14 cellular contexts compared by ENCODE assay signal in the genomic region with DNA sequence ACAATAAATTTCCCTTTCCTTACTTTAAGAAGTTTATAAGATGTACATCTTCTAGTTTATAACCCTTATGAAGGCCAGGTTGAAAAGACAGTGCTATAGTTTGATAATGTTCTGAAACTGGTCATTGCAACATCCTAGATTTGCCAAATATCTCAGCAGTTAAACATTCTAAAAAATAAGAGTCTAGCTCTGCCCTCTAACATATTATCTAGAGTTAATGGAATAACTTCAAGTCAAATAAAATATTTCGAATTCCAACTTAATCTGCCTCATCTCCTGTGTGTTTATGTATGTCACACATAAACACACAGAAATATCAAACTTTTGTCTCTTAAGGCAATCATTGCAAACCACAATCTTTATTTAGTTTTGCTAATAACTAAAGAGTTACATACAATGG.
A peak's percentile ranks its signal among the peaks of the same experiment; 100 is the strongest.
DNase-seq lines count a peak whose midpoint lies in the region; ATAC-seq, FAIRE-seq and TF ChIP-seq lines count a peak whose summit lies in the region.
"Had no signal": no experiment of that assay in that cellular context is flagged by ENCODE, and none has a peak within 500 bp of the region (broad histone marks: within the 10 kb centered on the region; RNA-seq: fewer than 3 reads in every experiment).

No MANE protein-coding gene starts in this region.

- H3K27ac Mint-ChIP-seq in astrocyte (ENCODE audit: unreplicated experiment) = no peak overlapping the region
- no peak overlapping the region for H3K27ac Mint-ChIP-seq in activated naive CD4-positive, alpha-beta T cell treated with anti-CD3 and anti-CD28 coated beads for 36 hours
- H3K27ac Mint-ChIP-seq: CD8-positive, alpha-beta memory T cell had no signal

- no peak overlapping the region for H3K4me3 ChIP-seq in astrocyte (ENCODE audit: insufficient read depth, low read depth, low read length)
- H3K4me3 ChIP-seq: BLaER1, GM23248 had no signal

- CTCF ChIA-PET in activated naive CD4-positive, alpha-beta T cell treated with anti-CD3 and anti-CD28 coated beads for 36 hours (lab: Charles Lee) = no interaction called here

- intact Hi-C loops in activated naive CD4-positive, alpha-beta T cell treated with anti-CD3 and anti-CD28 coated beads for 36 hours (cut with micrococcal nuclease) = no loop called here

- H3K9ac ChIP-seq in astrocyte (ENCODE audit: low read length) = no peak overlapping the region
- H3K9ac ChIP-seq: BLaER1, GM23248 had no signal

- ATAC-seq in HG02970 (IDR thresholded peaks at IDR 0.05; ENCODE audit: low FRiP score, unreplicated experiment) = no peak

- H3K4me1 ChIP-seq in astrocyte (ENCODE audit: insufficient read depth, low read length) = no peaks in the 10 kb centered on the region
- H3K4me1 ChIP-seq: BLaER1 had no signal

- no peaks in the 10 kb centered on the region for H3K36me3 ChIP-seq in astrocyte (ENCODE audit: insufficient read depth, low read length)
- H3K36me3 ChIP-seq: BLaER1 had no signal

- H3K27me3 ChIP-seq in astrocyte (ENCODE audit: insufficient read depth, low read length) = no peaks in the 10 kb centered on the region
- H3K27me3 ChIP-seq: BLaER1 had no signal

- H3K4me2 ChIP-seq in astrocyte (ENCODE audit: low read length) = no peak overlapping the region
- H3K4me2 ChIP-seq: BLaER1 had no signal

- TF ChIP-seq CTCF in astrocyte (IDR thresholded peaks at IDR 0.05; ENCODE audit: insufficient read depth, low read depth, low read length) = no peak

- H3K9me3 ChIP-seq in astrocyte (ENCODE audit: insufficient read depth, low read depth, low read length) = no peaks in the 10 kb centered on the region

- no peaks in the 10 kb centered on the region for H3K9me3 Mint-ChIP-seq in astrocyte (ENCODE audit: unreplicated experiment)
- H3K9me3 Mint-ChIP-seq in activated naive CD4-positive, alpha-beta T cell treated with anti-CD3 and anti-CD28 coated beads for 36 hours = peaks cover 1% of the 10 kb centered on the region

- H3K79me2 ChIP-seq in astrocyte (ENCODE audit: insufficient read depth, low read length) = no peaks in the 10 kb centered on the region

- H2AFZ ChIP-seq in astrocyte (ENCODE audit: low read depth, low read length) = no peak overlapping the region
- H2AFZ ChIP-seq: GM23248 had no signal

- no peaks in the 10 kb centered on the region for H3K4me1 Mint-ChIP-seq in astrocyte (ENCODE audit: low read depth, unreplicated experiment)
- H3K4me1 Mint-ChIP-seq in activated naive CD4-positive, alpha-beta T cell treated with anti-CD3 and anti-CD28 coated beads for 36 hours (ENCODE audit: low read depth) = no peaks in the 10 kb centered on the region
- H3K4me1 Mint-ChIP-seq: CD8-positive, alpha-beta memory T cell had no signal

- H3K4me3 Mint-ChIP-seq in astrocyte (ENCODE audit: unreplicated experiment) = no peak overlapping the region
- no peak overlapping the region for H3K4me3 Mint-ChIP-seq in activated naive CD4-positive, alpha-beta T cell treated with anti-CD3 and anti-CD28 coated beads for 36 hours
- H3K4me3 Mint-ChIP-seq: CD8-positive, alpha-beta memory T cell had no signal

- no peaks in the 10 kb centered on the region for H3K27me3 Mint-ChIP-seq in astrocyte (ENCODE audit: low read depth, unreplicated experiment)
- H3K27me3 Mint-ChIP-seq in activated naive CD4-positive, alpha-beta T cell treated with anti-CD3 and anti-CD28 coated beads for 36 hours (ENCODE audit: low read depth) = no peaks in the 10 kb centered on the region
- H3K27me3 Mint-ChIP-seq: CD8-positive, alpha-beta memory T cell had no signal

- peak; percentile 9 for FAIRE-seq in astrocyte (lab: Jason Lieb, UNC)
- FAIRE-seq: G401.6, GM12891 had no signal

- H3K27ac ChIP-seq in astrocyte (ENCODE audit: low read depth, low read length) = no peak overlapping the region
- H3K27ac ChIP-seq: BLaER1, GM23248 had no signal

- no peaks in the 10 kb centered on the region for H4K20me1 ChIP-seq in astrocyte (ENCODE audit: insufficient read depth, low read length)
- H4K20me1 ChIP-seq: BLaER1 had no signal

- H3K36me3 Mint-ChIP-seq in astrocyte (ENCODE audit: low read depth, unreplicated experiment) = no peaks in the 10 kb centered on the region
- H3K36me3 Mint-ChIP-seq in activated naive CD4-positive, alpha-beta T cell treated with anti-CD3 and anti-CD28 coated beads for 36 hours (ENCODE audit: low read depth) = no peaks in the 10 kb centered on the region
- H3K36me3 Mint-ChIP-seq: CD8-positive, alpha-beta memory T cell had no signal

- DNase-seq in HCEC 1CT (peak; percentile 36), astrocyte (ENCODE audit: low read depth) (no peak), fibroblast of peridontal ligament (ENCODE audit: extremely low read depth) (peak; percentile 49), DMS79 (lab: John Stamatoyannopoulos, UW) (no peak)
- no peak for DNase-seq in activated naive CD4-positive, alpha-beta T cell treated with anti-CD3 and anti-CD28 coated beads for 36 hours
- DNase-seq: AML-193; CD8-positive, alpha-beta memory T cell; DMS 273 treated with DMSO at 0.1 percent for 48 hours; GM23248; H7 had no signal

Comparison
In these comparisons a context has a peak if more than half of its experiments do, and no peak if none do; other contexts are left out.
1. DNase-seq: peak in HCEC 1CT (single experiment) and fibroblast of peridontal ligament (single experiment); none in astrocyte (single experiment), DMS79 (single experiment) and activated naive CD4-positive, alpha-beta T cell treated with anti-CD3 and anti-CD28 coated beads for 36 hours (single experiment).